11 cellular contexts compared by ENCODE assay signal in genomic region chr1:155971910-155972809, GRCh38. TPM values are rescaled to one million over a fixed set of nuclear protein-coding genes. Genes with fewer than 3 reads are reported as not detected.
DNase-seq lines count a peak whose midpoint lies in the region; ATAC-seq lines count a peak whose summit lies in the region.
"Had no signal": no experiment of that assay in that cellular context is flagged by ENCODE, and none has a peak within 500 bp of the region (broad histone marks: within the 10 kb centered on the region; RNA-seq: fewer than 3 reads in every experiment).

No MANE protein-coding gene starts in this region.

- ATAC-seq in activated CD4-positive, alpha-beta T cell treated with anti-CD3 and anti-CD28 coated beads for 36 hours = no peak
- no peak for ATAC-seq in activated T-helper 17 cell treated with anti-CD3 and anti-CD28 coated beads, Interleukin-2, amount 50 U/mL, for 72 hours (replicated peaks)
- no peak for ATAC-seq in stimulated activated naive B cell treated with anti-CD40 and anti-IgM and Interleukin-4, amounts not matched to agents 10 μg/mL and 1 μg/mL and 100 μg/mL, for 72 hours (replicated peaks)

- no peaks in the 10 kb centered on the region for H3K9me3 Mint-ChIP-seq in activated CD4-positive, alpha-beta T cell treated with anti-CD3 and anti-CD28 coated beads for 36 hours (ENCODE audit: low read depth)
- H3K9me3 Mint-ChIP-seq in activated T-helper 17 cell treated with anti-CD3 and anti-CD28 coated beads, Interleukin-2, amount 50 U/mL, for 72 hours = no peaks in the 10 kb centered on the region
- H3K9me3 Mint-ChIP-seq in stimulated activated naive B cell treated with anti-CD40 and anti-IgM and Interleukin-4, amounts not matched to agents 10 μg/mL and 1 μg/mL and 100 μg/mL, for 72 hours = no peaks in the 10 kb centered on the region

- H3K4me3 Mint-ChIP-seq in activated CD4-positive, alpha-beta T cell treated with anti-CD3 and anti-CD28 coated beads for 36 hours = peak overlapping the region; percentile 20
- H3K4me3 Mint-ChIP-seq in activated T-helper 17 cell treated with anti-CD3 and anti-CD28 coated beads, Interleukin-2, amount 50 U/mL, for 72 hours = peak overlapping the region; percentile 100
- H3K4me3 Mint-ChIP-seq in stimulated activated naive B cell treated with anti-CD40 and anti-IgM and Interleukin-4, amounts not matched to agents 10 μg/mL and 1 μg/mL and 100 μg/mL, for 72 hours = peak overlapping the region; percentile 68 to 71

- peak overlapping the region; percentile 95 for H3K27ac ChIP-seq in layer of hippocampus (ENCODE audit: low read depth, low read length)

- H3K27me3 ChIP-seq in layer of hippocampus (ENCODE audit: control insufficient read depth, insufficient read depth, low read length) = no peaks in the 10 kb centered on the region

- no peaks in the 10 kb centered on the region for H3K27me3 Mint-ChIP-seq in activated CD4-positive, alpha-beta T cell treated with anti-CD3 and anti-CD28 coated beads for 36 hours
- no peaks in the 10 kb centered on the region for H3K27me3 Mint-ChIP-seq in activated T-helper 17 cell treated with anti-CD3 and anti-CD28 coated beads, Interleukin-2, amount 50 U/mL, for 72 hours
- H3K27me3 Mint-ChIP-seq in stimulated activated naive B cell treated with anti-CD40 and anti-IgM and Interleukin-4, amounts not matched to agents 10 μg/mL and 1 μg/mL and 100 μg/mL, for 72 hours = no peaks in the 10 kb centered on the region

- no peak for DNase-seq in activated CD4-positive, alpha-beta T cell treated with anti-CD3 and anti-CD28 coated beads for 36 hours
- DNase-seq in activated CD4-positive, alpha-beta T cell treated with anti-CD3 and anti-CD28 coated beads, Interleukin-2, amount 50 U/mL, for 48 hours = no peak
- no peak for DNase-seq in stimulated activated naive B cell treated with anti-CD40 and anti-IgM and Interleukin-4, amounts not matched to agents 10 μg/mL and 1 μg/mL and 100 μg/mL, for 72 hours
- DNase-seq in COLO829 (ENCODE audit: low spot score) = no peak
- DNase-seq in GM03348 (ENCODE audit: low spot score) = no peak
- no peak for DNase-seq in stimulated activated naive CD4-positive, alpha-beta T cell (lab: John Stamatoyannopoulos, UW)
- DNase-seq: activated CD8-positive, alpha-beta memory T cell treated with anti-CD3 and anti-CD28 coated beads for 24 hours; NK-92 treated with Interleukin-12 subunit alpha and Interleukin-12 subunit beta, amount 100 ng/mL, for 24 hours had no signal

- peak overlapping the region; percentile 82 for H3K27ac Mint-ChIP-seq in activated CD4-positive, alpha-beta T cell treated with anti-CD3 and anti-CD28 coated beads for 36 hours
- H3K27ac Mint-ChIP-seq in activated T-helper 17 cell treated with anti-CD3 and anti-CD28 coated beads, Interleukin-2, amount 50 U/mL, for 72 hours = peak overlapping the region; percentile 87
- peak overlapping the region; percentile 90 for H3K27ac Mint-ChIP-seq in stimulated activated naive B cell treated with anti-CD40 and anti-IgM and Interleukin-4, amounts not matched to agents 10 μg/mL and 1 μg/mL and 100 μg/mL, for 72 hours

- intact Hi-C loops in activated CD4-positive, alpha-beta T cell treated with anti-CD3 and anti-CD28 coated beads for 36 hours (cut with DNase I, micrococcal nuclease) = no loop called here

- POLR2A ChIA-PET in activated CD4-positive, alpha-beta T cell treated with anti-CD3 and anti-CD28 coated beads for 36 hours (lab: Charles Lee) = no interaction called here

- CTCF ChIA-PET in activated CD4-positive, alpha-beta T cell treated with anti-CD3 and anti-CD28 coated beads for 36 hours (lab: Charles Lee) = no interaction called here

- peaks cover 87% of the 10 kb centered on the region for H3K4me1 Mint-ChIP-seq in activated CD4-positive, alpha-beta T cell treated with anti-CD3 and anti-CD28 coated beads for 36 hours
- H3K4me1 Mint-ChIP-seq in activated T-helper 17 cell treated with anti-CD3 and anti-CD28 coated beads, Interleukin-2, amount 50 U/mL, for 72 hours = peaks cover 64% of the 10 kb centered on the region
- peaks cover 84 to 98% of the 10 kb centered on the region in 2 donors for H3K4me1 Mint-ChIP-seq in stimulated activated naive B cell treated with anti-CD40 and anti-IgM and Interleukin-4, amounts not matched to agents 10 μg/mL and 1 μg/mL and 100 μg/mL, for 72 hours

- H3K36me3 Mint-ChIP-seq in activated CD4-positive, alpha-beta T cell treated with anti-CD3 and anti-CD28 coated beads for 36 hours (ENCODE audit: low read depth) = peaks cover 54% of the 10 kb centered on the region
- H3K36me3 Mint-ChIP-seq in activated T-helper 17 cell treated with anti-CD3 and anti-CD28 coated beads, Interleukin-2, amount 50 U/mL, for 72 hours (ENCODE audit: low read depth) = peaks cover 100% of the 10 kb centered on the region
- H3K36me3 Mint-ChIP-seq in stimulated activated naive B cell treated with anti-CD40 and anti-IgM and Interleukin-4, amounts not matched to agents 10 μg/mL and 1 μg/mL and 100 μg/mL, for 72 hours = peaks cover 64 to 78% of the 10 kb centered on the region in 2 donors

RNA-seq across cellular contexts. Expression of gene ARHGEF2, which starts 6.2 kb away (rescaled TPM):
- 100 to 1,000 TPM; 135 to 216 TPM for total RNA-seq in activated CD4-positive, alpha-beta T cell treated with anti-CD3 and anti-CD28 coated beads for 36 hours
- 100 to 1,000 TPM; 108 to 205 TPM for total RNA-seq in activated T-helper 17 cell treated with anti-CD3 and anti-CD28 coated beads, Interleukin-2, amount 50 U/mL, for 72 hours

RNA-seq across cellular contexts. Expression of gene RXFP4, which starts 30.7 kb away (rescaled TPM):
- total RNA-seq in activated CD4-positive, alpha-beta T cell treated with anti-CD3 and anti-CD28 coated beads for 36 hours = not detected
- total RNA-seq in activated T-helper 17 cell treated with anti-CD3 and anti-CD28 coated beads, Interleukin-2, amount 50 U/mL, for 72 hours = not detected
- total RNA-seq: epithelial cell of proximal tubule had no signal

RNA-seq across cellular contexts. Expression of gene KHDC4, which starts 37.9 kb away (rescaled TPM):
- 10 to 100 TPM; 68.7 to 97.5 TPM for total RNA-seq in activated CD4-positive, alpha-beta T cell treated with anti-CD3 and anti-CD28 coated beads for 36 hours
- total RNA-seq in activated T-helper 17 cell treated with anti-CD3 and anti-CD28 coated beads, Interleukin-2, amount 50 U/mL, for 72 hours = 100 to 1,000 TPM in 1 of 2 donors, 10 to 100 TPM in 1; 67.5 to 109 TPM

RNA-seq across cellular contexts. Expression of gene SSR2, which starts 48.6 kb away (rescaled TPM):
- 100 to 1,000 TPM; 143 to 197 TPM for total RNA-seq in activated CD4-positive, alpha-beta T cell treated with anti-CD3 and anti-CD28 coated beads for 36 hours
- total RNA-seq in activated T-helper 17 cell treated with anti-CD3 and anti-CD28 coated beads, Interleukin-2, amount 50 U/mL, for 72 hours = 100 to 1,000 TPM; 194 to 208 TPM

Comparison
In these comparisons a context has a peak if more than half of its experiments do, and no peak if none do; other contexts are left out.
1. H3K4me3 Mint-ChIP-seq: peak in every context shown above with its lines; median percentile 100 in activated T-helper 17 cell treated with anti-CD3 and anti-CD28 coated beads, Interleukin-2, amount 50 U/mL, for 72 hours; 70 in stimulated activated naive B cell treated with anti-CD40 and anti-IgM and Interleukin-4, amounts not matched to agents 10 μg/mL and 1 μg/mL and 100 μg/mL, for 72 hours; 20 in activated CD4-positive, alpha-beta T cell treated with anti-CD3 and anti-CD28 coated beads for 36 hours.